Comparison of ENCODE assay signal across 10 cellular contexts in the genomic region with DNA sequence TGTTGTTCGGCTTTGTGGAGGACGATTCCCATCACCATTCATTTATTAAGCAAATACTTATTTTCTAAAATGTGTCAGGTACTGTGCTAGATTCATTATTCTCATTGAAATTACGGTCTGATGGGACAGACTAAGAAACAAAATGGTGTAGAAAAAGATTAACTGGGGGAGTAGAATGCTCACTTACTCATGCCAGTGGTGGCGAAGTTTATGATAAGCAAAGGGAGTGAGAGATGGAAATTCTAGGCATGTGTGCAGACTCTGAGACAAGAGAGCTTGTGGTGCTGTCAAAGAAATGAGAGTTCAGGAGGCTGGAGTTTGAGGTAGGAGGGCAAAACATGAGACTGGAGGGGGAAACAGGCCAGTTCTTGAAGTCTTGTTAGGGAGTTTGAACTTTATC. TPM values are rescaled to one million over a fixed set of nuclear protein-coding genes. Genes with fewer than 3 reads are reported as not detected.
DNase-seq lines count a peak whose midpoint lies in the region; ATAC-seq, FAIRE-seq and TF ChIP-seq lines count a peak whose summit lies in the region.
"Had no signal": no experiment of that assay in that cellular context is flagged by ENCODE, and none has a peak within 500 bp of the region (broad histone marks: within the 10 kb centered on the region; RNA-seq: fewer than 3 reads in every experiment).

No MANE protein-coding gene starts in this region.

- intact Hi-C loops in HepG2 (cut with micrococcal nuclease; ENCODE audit: unreplicated experiment), result no loop called here

- peaks cover 3% of the 10 kb centered on the region for H3K79me2 ChIP-seq in HepG2 (ENCODE audit: insufficient read depth, low read length)

- no peak for TF ChIP-seq RAD21 in HepG2 (CRISPR knock-in tag; IDR thresholded peaks at IDR 0.05)

- POLR2A ChIA-PET in HepG2 (lab: Yijun Ruan, JAX), result no interaction called here

- peak overlapping the region; percentile 80 for H3K4me3 Mint-ChIP-seq in activated CD8-positive, alpha-beta memory T cell treated with anti-CD3 and anti-CD28 coated beads, Interleukin-2, amount 10 ng/mL, durations not matched to agents 7 days and 5 days
- H3K4me3 Mint-ChIP-seq in activated naive CD8-positive, alpha-beta T cell treated with anti-CD3 and anti-CD28 coated beads for 36 hours, result peak overlapping the region; percentile 85

- H3K9me3 Mint-ChIP-seq in activated CD8-positive, alpha-beta memory T cell treated with anti-CD3 and anti-CD28 coated beads, Interleukin-2, amount 10 ng/mL, durations not matched to agents 7 days and 5 days (ENCODE audit: low read depth), result no peaks in the 10 kb centered on the region
- no peaks in the 10 kb centered on the region for H3K9me3 Mint-ChIP-seq in activated naive CD8-positive, alpha-beta T cell treated with anti-CD3 and anti-CD28 coated beads for 36 hours

- H3K4me1 ChIP-seq in HepG2 (ENCODE audit: insufficient read depth, low read length) (peaks cover 18% of the 10 kb centered on the region), thymus (ENCODE audit: control insufficient read depth, insufficient read depth, low read length) (peaks cover 5% of the 10 kb centered on the region)

- H3K4me3 ChIP-seq in HepG2 (replicated peaks in 1 of 3; ENCODE audit: insufficient read depth in 1 of 3, low read depth in 2 of 3, low read length in 3 of 3), result peak overlapping the region; percentile 80 to 96 (median 91)
- H3K4me3 ChIP-seq in thymus (ENCODE audit: low read length), result peak overlapping the region; percentile 93

- peak overlapping the region; percentile 79 for H3K4me2 ChIP-seq in HepG2 (ENCODE audit: low read depth, low read length)

- H3K36me3 ChIP-seq in HepG2 (replicated peaks in 1 of 2; ENCODE audit: control insufficient read depth in 1 of 2, insufficient read depth in 2 of 2, low read length in 2 of 2) (peaks cover 3 to 17% of the 10 kb centered on the region in 2 experiments; a peak in 4 of 5 replicates), thymus (ENCODE audit: control insufficient read depth, insufficient read depth) (peaks cover 18% of the 10 kb centered on the region)

- BruUV-seq in HepG2 (replicated peaks; lab: Mats Ljungman, UMichigan), result TSS peak; percentile 75

- H3K27ac Mint-ChIP-seq in activated CD8-positive, alpha-beta memory T cell treated with anti-CD3 and anti-CD28 coated beads, Interleukin-2, amount 10 ng/mL, durations not matched to agents 7 days and 5 days, result peak overlapping the region; percentile 41
- H3K27ac Mint-ChIP-seq in activated naive CD8-positive, alpha-beta T cell treated with anti-CD3 and anti-CD28 coated beads for 36 hours, result peak overlapping the region; percentile 44

- ATAC-seq in activated CD8-positive, alpha-beta memory T cell treated with anti-CD3 and anti-CD28 coated beads, Interleukin-2, amount 10 ng/mL, durations not matched to agents 7 days and 5 days, result no peak
- no peak for ATAC-seq in HepG2
- ATAC-seq in GM19395 (IDR thresholded peaks at IDR 0.05; ENCODE audit: unreplicated experiment), result no peak
- ATAC-seq in GM18909 (IDR thresholded peaks at IDR 0.05; ENCODE audit: poor library complexity, unreplicated experiment), result no peak

- TF ChIP-seq POLR2A in HepG2 (IDR thresholded peaks at IDR 0.05; ENCODE audit: insufficient read depth in 1 of 2, low read depth in 2 of 2, low read length in 2 of 2), result no peak

- CTCF ChIA-PET in activated CD8-positive, alpha-beta memory T cell treated with anti-CD3 and anti-CD28 coated beads, Interleukin-2, amount 10 ng/mL, durations not matched to agents 7 days and 5 days (lab: Charles Lee), result interaction anchor here (1.1 kb wide), 1 partner anchor 107 kb away, joined by 3 read pairs; no protein-coding TSS in a partner anchor
- CTCF ChIA-PET in HepG2 (lab: Yijun Ruan, JAX; ENCODE audit: low intra/inter-chr PET ratio, low total read pairs), result no interaction called here

- peak overlapping the region; percentile 97 for H3K9ac ChIP-seq in HepG2 (ENCODE audit: insufficient read depth, low read depth, low read length)

- peaks cover 20% of the 10 kb centered on the region for H3K27me3 Mint-ChIP-seq in activated CD8-positive, alpha-beta memory T cell treated with anti-CD3 and anti-CD28 coated beads, Interleukin-2, amount 10 ng/mL, durations not matched to agents 7 days and 5 days
- H3K27me3 Mint-ChIP-seq in activated naive CD8-positive, alpha-beta T cell treated with anti-CD3 and anti-CD28 coated beads for 36 hours, result no peaks in the 10 kb centered on the region

- FAIRE-seq in HepG2 (lab: Jason Lieb, UNC), result peak; percentile 39

- H3K9me3 ChIP-seq in HepG2 (ENCODE audit: low read length) (no peaks in the 10 kb centered on the region), thymus (ENCODE audit: control insufficient read depth) (no peaks in the 10 kb centered on the region)
- H3K9me3 ChIP-seq: mucosa of descending colon had no signal

- no peak overlapping the region for H2AFZ ChIP-seq in HepG2 (ENCODE audit: low read length)

- H3K27me3 ChIP-seq in HepG2 (ENCODE audit: control insufficient read depth in 1 of 2, insufficient read depth in 2 of 2, low read length in 2 of 2) (no peaks in the 10 kb centered on the region), thymus (ENCODE audit: control insufficient read depth, insufficient read depth) (no peaks in the 10 kb centered on the region)

- H4K20me1 ChIP-seq in HepG2 (ENCODE audit: insufficient read depth, low read length), result no peaks in the 10 kb centered on the region

- in situ Hi-C loops in HepG2 (cut with HindIII; ENCODE audit: extremely low pct_ligation_motif_present, low pct_unique_long_range_greater_than_20kb), result no loop called here

- no peak for TF ChIP-seq EP300 in HepG2 (IDR thresholded peaks at IDR 0.05; ENCODE audit: low read depth in 2 of 2, low read length in 2 of 2)
- TF ChIP-seq EP300 in HepG2 (CRISPR knock-in tag; IDR thresholded peaks at IDR 0.05; ENCODE audit: borderline replicate concordance), result no peak

- H3K36me3 Mint-ChIP-seq in activated CD8-positive, alpha-beta memory T cell treated with anti-CD3 and anti-CD28 coated beads, Interleukin-2, amount 10 ng/mL, durations not matched to agents 7 days and 5 days, result peaks cover 21% of the 10 kb centered on the region
- H3K36me3 Mint-ChIP-seq in activated naive CD8-positive, alpha-beta T cell treated with anti-CD3 and anti-CD28 coated beads for 36 hours, result peaks cover 9% of the 10 kb centered on the region

- no peak for TF ChIP-seq CTCF in HepG2 (CRISPR knock-in tag; IDR thresholded peaks at IDR 0.05)

- H3K27ac ChIP-seq in HepG2 (ENCODE audit: extremely low read length, insufficient read depth, low read length) (no peak overlapping the region), thymus (ENCODE audit: low read depth) (no peak overlapping the region)

- DNase-seq in activated CD8-positive, alpha-beta memory T cell treated with anti-CD3 and anti-CD28 coated beads, Interleukin-2, amount 10 ng/mL, durations not matched to agents 7 days and 5 days, result no peak
- no peak for DNase-seq in activated CD8-positive, alpha-beta memory T cell treated with anti-CD3 and anti-CD28 coated beads, Interleukin-2, amount 50 U/mL, for 4 hours
- DNase-seq in activated naive CD8-positive, alpha-beta T cell treated with anti-CD3 and anti-CD28 coated beads for 36 hours, result no peak
- no peak for DNase-seq in HepG2 (ENCODE audit: low spot score)
- DNase-seq in NOMO-1 treated with DMSO at 0.1 percent for 48 hours (lab: John Stamatoyannopoulos, UW; ENCODE audit: unreplicated experiment), result no peak
- DNase-seq: activated CD4-positive, alpha-beta T cell treated with anti-CD3 and anti-CD28 coated beads, Interleukin-2, amount 50 U/mL, for 1 hour; mucosa of descending colon had no signal

- H3K4me1 Mint-ChIP-seq in activated CD8-positive, alpha-beta memory T cell treated with anti-CD3 and anti-CD28 coated beads, Interleukin-2, amount 10 ng/mL, durations not matched to agents 7 days and 5 days, result peaks cover 27% of the 10 kb centered on the region
- peaks cover 32% of the 10 kb centered on the region for H3K4me1 Mint-ChIP-seq in activated naive CD8-positive, alpha-beta T cell treated with anti-CD3 and anti-CD28 coated beads for 36 hours

- 58% methylated on average over 4 of the region's 4 CpGs for WGBS in HepG2 (ENCODE audit: low lambda C conversion rate)
- WGBS in thymus, result 75% methylated on average over 4 of the region's 4 CpGs

RNA-seq across cellular contexts. Expression of a gene that starts 0.9 kb away (rescaled TPM):
- 10 to 100 TPM; 37.7 to 44.0 TPM for total RNA-seq in activated CD8-positive, alpha-beta memory T cell treated with anti-CD3 and anti-CD28 coated beads, Interleukin-2, amount 10 ng/mL, durations not matched to agents 7 days and 5 days
- total RNA-seq in activated naive CD8-positive, alpha-beta T cell treated with anti-CD3 and anti-CD28 coated beads for 36 hours, result 10 to 100 TPM; 42.2 to 46.5 TPM
- 38.4 and 53.1 TPM in 2 replicates for total RNA-seq in HepG2 (2016; rRNA removed; fragmentation: Illumina TruSeq; extraction: Trizol)
- total RNA-seq in HepG2 (2016; cell fraction: cytosol; rRNA removed; fragmentation: Illumina TruSeq; extraction: Trizol; ENCODE audit: low read depth), result 23.8 and 29.3 TPM in 2 replicates
- 41.8 and 52.5 TPM in 2 replicates for total RNA-seq in HepG2 (2016; cell fraction: insoluble cytoplasmic fraction; rRNA removed; fragmentation: Illumina TruSeq; extraction: Trizol)
- 23.7 and 25.5 TPM in 2 replicates for total RNA-seq in HepG2 (2016; cell fraction: membrane; rRNA removed; fragmentation: Illumina TruSeq; extraction: Trizol)
- total RNA-seq in HepG2 (2016; cell fraction: nucleus; rRNA removed; fragmentation: Illumina TruSeq; extraction: Trizol), result 26.2 and 34.9 TPM in 2 replicates
- polyA plus RNA-seq in HepG2 (2011; rRNA removed) (72.3 and 88.4 TPM in 2 replicates), thymus (76.2 TPM)
- polyA plus RNA-seq in HepG2 (2011; cell fraction: cytosol; rRNA removed), result 68.5 and 146 TPM in 2 replicates
- polyA plus RNA-seq in HepG2 (2011; cell fraction: nucleus; rRNA removed), result 170 and 172 TPM in 2 replicates
- 51.6 and 70.9 TPM in 2 replicates for polyA plus RNA-seq in HepG2 (2012)
- 46.1 and 56.4 TPM in 2 replicates for polyA plus RNA-seq in HepG2 (2016; cell fraction: cytosol; fragmentation: Illumina TruSeq; extraction: Trizol; ENCODE audit: low read depth)
- 66.2 and 74.5 TPM in 2 replicates for polyA plus RNA-seq in HepG2 (2016; cell fraction: insoluble cytoplasmic fraction; fragmentation: Illumina TruSeq; extraction: Trizol; ENCODE audit: low read depth)
- 42.2 and 48.9 TPM in 2 replicates for polyA plus RNA-seq in HepG2 (2016; cell fraction: membrane; fragmentation: Illumina TruSeq; extraction: Trizol; ENCODE audit: low read depth)
- 94.8 and 101 TPM in 2 replicates for polyA plus RNA-seq in HepG2 (2016; cell fraction: nucleus; fragmentation: Illumina TruSeq; extraction: Trizol; ENCODE audit: insufficient read depth, low read depth)
- polyA minus RNA-seq in HepG2 (2011; rRNA and poly(A)+ RNA removed; ENCODE audit: low replicate concordance), result 18.2 and 24.8 TPM in 2 replicates
- 15.3 and 17.1 TPM in 2 replicates for polyA minus RNA-seq in HepG2 (2011; cell fraction: cytosol; rRNA and poly(A)+ RNA removed)
- polyA minus RNA-seq in HepG2 (2011; cell fraction: nucleus; rRNA and poly(A)+ RNA removed), result 8.4 and 9.3 TPM in 2 replicates

RNA-seq across cellular contexts. Expression of a gene that starts 19.1 kb away (rescaled TPM):
- total RNA-seq in activated CD8-positive, alpha-beta memory T cell treated with anti-CD3 and anti-CD28 coated beads, Interleukin-2, amount 10 ng/mL, durations not matched to agents 7 days and 5 days, result 10 to 100 TPM; 13.6 to 16.4 TPM
- total RNA-seq in activated naive CD8-positive, alpha-beta T cell treated with anti-CD3 and anti-CD28 coated beads for 36 hours, result 10 to 100 TPM; 26.2 to 29.2 TPM
- 13.8 and 14.6 TPM in 2 replicates for total RNA-seq in HepG2 (2016; rRNA removed; fragmentation: Illumina TruSeq; extraction: Trizol)
- 3.1 and 5.0 TPM in 2 replicates for total RNA-seq in HepG2 (2016; cell fraction: cytosol; rRNA removed; fragmentation: Illumina TruSeq; extraction: Trizol; ENCODE audit: low read depth)
- 12.0 and 15.3 TPM in 2 replicates for total RNA-seq in HepG2 (2016; cell fraction: insoluble cytoplasmic fraction; rRNA removed; fragmentation: Illumina TruSeq; extraction: Trizol)
- total RNA-seq in HepG2 (2016; cell fraction: membrane; rRNA removed; fragmentation: Illumina TruSeq; extraction: Trizol), result 11.0 and 12.4 TPM in 2 replicates
- total RNA-seq in HepG2 (2016; cell fraction: nucleus; rRNA removed; fragmentation: Illumina TruSeq; extraction: Trizol), result 12.2 and 14.1 TPM in 2 replicates
- polyA plus RNA-seq in HepG2 (2011; rRNA removed) (7.7 and 8.6 TPM in 2 replicates), thymus (12.7 TPM)
- polyA plus RNA-seq in HepG2 (2011; cell fraction: cytosol; rRNA removed), result 5.6 and 5.9 TPM in 2 replicates
- 22.1 and 24.6 TPM in 2 replicates for polyA plus RNA-seq in HepG2 (2011; cell fraction: nucleus; rRNA removed)
- 7.8 and 8.9 TPM in 2 replicates for polyA plus RNA-seq in HepG2 (2012)
- polyA plus RNA-seq in HepG2 (2016; cell fraction: cytosol; fragmentation: Illumina TruSeq; extraction: Trizol; ENCODE audit: low read depth), result 2.3 and 3.1 TPM in 2 replicates
- 9.9 and 11.6 TPM in 2 replicates for polyA plus RNA-seq in HepG2 (2016; cell fraction: insoluble cytoplasmic fraction; fragmentation: Illumina TruSeq; extraction: Trizol; ENCODE audit: low read depth)
- polyA plus RNA-seq in HepG2 (2016; cell fraction: membrane; fragmentation: Illumina TruSeq; extraction: Trizol; ENCODE audit: low read depth), result 6.6 and 8.4 TPM in 2 replicates
- 26.6 and 28.1 TPM in 2 replicates for polyA plus RNA-seq in HepG2 (2016; cell fraction: nucleus; fragmentation: Illumina TruSeq; extraction: Trizol; ENCODE audit: insufficient read depth, low read depth)
- polyA minus RNA-seq in HepG2 (2011; rRNA and poly(A)+ RNA removed; ENCODE audit: low replicate concordance), result 7.8 and 11.9 TPM in 2 replicates
- 6.3 and 7.6 TPM in 2 replicates for polyA minus RNA-seq in HepG2 (2011; cell fraction: cytosol; rRNA and poly(A)+ RNA removed)
- 13.6 and 16.1 TPM in 2 replicates for polyA minus RNA-seq in HepG2 (2011; cell fraction: nucleus; rRNA and poly(A)+ RNA removed)
